9 cellular contexts compared by ENCODE assay signal in genomic region chr11:76206077-76206326, GRCh38. TPM values are rescaled to one million over a fixed set of nuclear protein-coding genes. Genes with fewer than 3 reads are reported as not detected.
A peak's percentile ranks its signal among the peaks of the same experiment; 100 is the strongest.
DNase-seq lines count a peak whose midpoint lies in the region; ATAC-seq, FAIRE-seq and TF ChIP-seq lines count a peak whose summit lies in the region.
"Had no signal": no experiment of that assay in that cellular context is flagged by ENCODE, and none has a peak within 500 bp of the region (broad histone marks: within the 10 kb centered on the region; RNA-seq: fewer than 3 reads in every experiment).

No MANE protein-coding gene starts in this region.

- peak overlapping the region; percentile 79; the same call in 1 of the 2 replicates for H4K8ac ChIP-seq in H1 (ENCODE audit: extremely low read depth, insufficient read depth, low read length)

- TF ChIP-seq POLR2A in H1 (IDR thresholded peaks at IDR 0.05; ENCODE audit: control extremely low read depth in 1 of 2, low read depth in 2 of 2, low read length in 2 of 2) (no peak), H54 (IDR thresholded peaks at IDR 0.05; ENCODE audit: low read depth, low read length) (no peak)

- H3K79me2 ChIP-seq in H1 (ENCODE audit: control insufficient read depth in 1 of 2, insufficient read depth in 2 of 2, low read length in 2 of 2): no peaks in the 10 kb centered on the region

- H2BK15ac ChIP-seq in H1 (ENCODE audit: low read length): no peak overlapping the region

- no peak overlapping the region for H2AFZ ChIP-seq in H1 (ENCODE audit: low read length)
- H2AFZ ChIP-seq in neuron (ENCODE audit: low read depth, low read length): peak overlapping the region; percentile 84

- no peak overlapping the region for H3K9ac ChIP-seq in H1 (replicated peaks in 1 of 4; ENCODE audit: extremely low read depth in 1 of 4, low read depth in 3 of 4, low read length in 3 of 4)

- H3K4me3 ChIP-seq in BJ (ENCODE audit: low read depth, low read length): peak overlapping the region; percentile 39
- H3K4me3 ChIP-seq in Panc1 (ENCODE audit: low read depth in 2 of 2, low read length in 2 of 2): peak overlapping the region; percentile 49 to 93
- peak overlapping the region; percentile 26 to 62 (median 42) for H3K4me3 ChIP-seq in H1 (ENCODE audit: extremely low read depth in 1 of 4, insufficient read depth in 2 of 4, low read depth in 3 of 4, low read length in 4 of 4)
- H3K4me3 ChIP-seq in neuron (ENCODE audit: low read length): peak overlapping the region; percentile 45

- POLR2A ChIA-PET in BJ (lab: Charles Lee): no interaction called here
- POLR2A ChIA-PET in Panc1 (lab: Charles Lee): no interaction called here
- POLR2A ChIA-PET in H1 (lab: Charles Lee; ENCODE audit: partially characterized antibody): interaction anchor here (7.2 kb wide), 1 partner anchor 30 kb away, joined by 39 read pairs; no protein-coding TSS in a partner anchor

- no peaks in the 10 kb centered on the region for H3K79me1 ChIP-seq in H1 (ENCODE audit: low read depth, low read length)

- no peak overlapping the region for H2AK5ac ChIP-seq in H1 (ENCODE audit: low read depth, low read length)

- FAIRE-seq in H1 (lab: Jason Lieb, UNC) (no peak), H54 (lab: Jason Lieb, UNC) (no peak)
- FAIRE-seq: G401.6 had no signal

- in situ Hi-C loops in Panc1 (cut with HindIII; ENCODE audit: low pct_unique_long_range_greater_than_20kb, low sequenced_read_pairs): no loop called here

- no peak for TF ChIP-seq RAD21 in H1 (IDR thresholded peaks at IDR 0.05 in 1 of 2, conservative IDR thresholded peaks at IDR 0.05 in 1 of 2; ENCODE audit: low read depth in 2 of 2, low read length in 2 of 2)

- H3K4ac ChIP-seq in H1 (replicated peaks; ENCODE audit: insufficient read length, low read depth, low read length): no peak overlapping the region

- H3K27ac ChIP-seq in Panc1 (ENCODE audit: low read length) (no peak overlapping the region), H1 (ENCODE audit: low read depth, low read length) (no peak overlapping the region)

- peaks cover 32% of the 10 kb centered on the region; the same call in 1 of the 2 replicates for H3K23me2 ChIP-seq in H1 (ENCODE audit: low read depth, low read length)

- H2BK12ac ChIP-seq in H1 (ENCODE audit: low read depth, low read length): peak overlapping the region; percentile 50; the same call in 1 of the 2 replicates

- H3K23ac ChIP-seq in H1 (ENCODE audit: insufficient read length): no peak overlapping the region

- BruUV-seq in Panc1 (replicated peaks; lab: Mats Ljungman, UMichigan): no TSS peak

- DNase-seq in BJ (ENCODE audit: low read depth) (no peak), Panc1 (ENCODE audit: low read depth, low spot score) (no peak), H1 (ENCODE audit: low read depth in 1 of 2, low spot score in 2 of 2) (no peak), NCI-H226 (no peak), H54 (ENCODE audit: insufficient read length, low spot score) (no peak), GM10266 (ENCODE audit: extremely low spot score) (no peak)
- DNase-seq in stimulated activated CD4-positive, alpha-beta T cell treated with anti-CD3 and anti-CD28 coated beads, Interleukin-4, amount 100 ng/mL, for 1 hour: no peak

- H3K14ac ChIP-seq in H1 (ENCODE audit: insufficient read length): no peak overlapping the region

- no peak overlapping the region for H4K91ac ChIP-seq in H1 (replicated peaks; ENCODE audit: insufficient read length, low read length)

- H3K4me1 ChIP-seq in Panc1 (ENCODE audit: control insufficient read depth, insufficient read depth, low read length): peaks cover 7% of the 10 kb centered on the region; the same call in 1 of the 2 replicates
- peaks cover 2 to 27% (median 16%) of the 10 kb centered on the region in 4 experiments for H3K4me1 ChIP-seq in H1 (replicated peaks in 1 of 4; ENCODE audit: control insufficient read depth in 3 of 4, insufficient read depth in 4 of 4, low read length in 3 of 4)
- peaks cover 44% of the 10 kb centered on the region for H3K4me1 ChIP-seq in neuron (ENCODE audit: insufficient read depth, low read length)

- H3K56ac ChIP-seq in H1 (replicated peaks; ENCODE audit: insufficient read length, low read depth, low read length): no peak overlapping the region

- no peaks in the 10 kb centered on the region for H3K36me3 ChIP-seq in BJ (ENCODE audit: control insufficient read depth, insufficient read depth, low read length)
- H3K36me3 ChIP-seq in Panc1 (ENCODE audit: control insufficient read depth, insufficient read depth, low read length): no peaks in the 10 kb centered on the region
- H3K36me3 ChIP-seq in H1 (ENCODE audit: control insufficient read depth in 2 of 4, insufficient read depth in 4 of 4, low read length in 3 of 4): peaks cover 0 to 9% (median 0%) of the 10 kb centered on the region in 4 experiments; a peak in 1 of 8 replicates
- no peaks in the 10 kb centered on the region for H3K36me3 ChIP-seq in neuron (ENCODE audit: insufficient read depth, low read length)

- H4K20me1 ChIP-seq in H1 (replicated peaks in 1 of 2; ENCODE audit: control insufficient read depth in 1 of 2, insufficient read depth in 2 of 2, low read length in 2 of 2): peaks cover 3 to 8% of the 10 kb centered on the region in 2 experiments

- H4K5ac ChIP-seq in H1 (ENCODE audit: insufficient read length, low read depth, low read length): no peak overlapping the region

- WGBS in H1 (ENCODE audit: extremely low coverage in 1 of 2, insufficient coverage in 1 of 2, insufficient read length in 1 of 2, insufficient replicate concordance in 2 of 2, low coverage in 1 of 2, low lambda C conversion rate in 2 of 2, missing lambda C conversion rate in 1 of 2), 2 experiments: 5% methylated on average over 15 of the region's 18 CpGs; no CpG with 5 or more reads in 1 of the 2 experiments

- peak overlapping the region; percentile 75 to 91 for H3K4me2 ChIP-seq in H1 (ENCODE audit: insufficient read depth in 1 of 2, low read depth in 2 of 2, low read length in 2 of 2)

- H2BK120ac ChIP-seq in H1 (replicated peaks; ENCODE audit: low read depth, low read length): no peak overlapping the region

- intact Hi-C loops in Panc1 (cut with micrococcal nuclease; ENCODE audit: unreplicated experiment): loop anchor here (5.0 kb wide), 2 partner anchors 309 to 311 kb away; no protein-coding TSS in a partner anchor

- H3K9me3 ChIP-seq in Panc1 (ENCODE audit: control insufficient read depth, insufficient read depth, low read depth, low read length): no peaks in the 10 kb centered on the region
- no peaks in the 10 kb centered on the region; a peak in 1 of 4 replicates for H3K9me3 ChIP-seq in H1 (ENCODE audit: insufficient read depth in 2 of 2, low read depth in 1 of 2, low read length in 1 of 2)
- peaks cover 2% of the 10 kb centered on the region for H3K9me3 ChIP-seq in neuron (ENCODE audit: low read length)

- CTCF ChIA-PET in BJ (lab: Yijun Ruan, JAX) (interaction anchor here (4.0 to 7.3 kb wide), 2 partner anchors 115 to 309 kb away, joined by 45 to 135 read pairs; no protein-coding TSS in a partner anchor), Panc1 (lab: Charles Lee) (no interaction called here), H1 (lab: Charles Lee; ENCODE audit: partially characterized antibody) (interaction anchor here (5.1 to 9.1 kb wide), 3 partner anchors 12 to 115 kb away, joined by 38 to 252 read pairs (median 83); no protein-coding TSS in a partner anchor)

- H3K27me3 ChIP-seq in BJ (ENCODE audit: control insufficient read depth, insufficient read depth, low read length): peaks cover 44% of the 10 kb centered on the region
- peaks cover 5% of the 10 kb centered on the region; the same call in 1 of the 2 replicates for H3K27me3 ChIP-seq in Panc1 (ENCODE audit: control insufficient read depth, insufficient read depth, low read length)
- peaks cover 64 to 76% (median 70%) of the 10 kb centered on the region in 4 experiments for H3K27me3 ChIP-seq in H1 (replicated peaks in 1 of 4; ENCODE audit: control insufficient read depth in 3 of 4, extremely low read depth in 1 of 4, insufficient read depth in 3 of 4, low read length in 3 of 4)
- H3K27me3 ChIP-seq in neuron (ENCODE audit: insufficient read depth, low read length): peaks cover 62% of the 10 kb centered on the region

- no peak for TF ChIP-seq EP300 in H1 (IDR thresholded peaks at IDR 0.05; ENCODE audit: borderline replicate concordance in 1 of 2, low read depth in 2 of 2, low read length in 2 of 2)

- H3K18ac ChIP-seq in H1 (ENCODE audit: extremely low read depth, low read length): no peak overlapping the region

- H2BK5ac ChIP-seq in H1 (ENCODE audit: low read depth, low read length): no peak overlapping the region

- ATAC-seq in Panc1: no peak

- H2BK20ac ChIP-seq in H1 (ENCODE audit: low read length): no peak overlapping the region

- TF ChIP-seq CTCF in BJ (IDR thresholded peaks at IDR 0.05; ENCODE audit: insufficient read depth, low read depth, low read length): no peak
- TF ChIP-seq CTCF in Panc1 (IDR thresholded peaks at IDR 0.05): no peak
- TF ChIP-seq CTCF in H1 (IDR thresholded peaks at IDR 0.05; ENCODE audit: control extremely low read depth in 1 of 3, insufficient read depth in 1 of 3, low read depth in 1 of 3, low read length in 3 of 3): no peak
- no peak for TF ChIP-seq CTCF in GM10266 (IDR thresholded peaks at IDR 0.05; ENCODE audit: control insufficient read depth, insufficient read depth, low read depth, missing control alignments)

TF ChIP-seq in H1, 55 proteins besides CTCF, POLR2A, EP300 and RAD21:
- TF ChIP-seq RNF2 (IDR thresholded peaks at IDR 0.05; ENCODE audit: borderline replicate concordance, low read depth, low read length, missing control alignments, poor library complexity, severe bottlenecking) (peak; percentile 48), POU5F1 (IDR thresholded peaks at IDR 0.05; ENCODE audit: low read depth, low read length) (no peak), ZNF274 (IDR thresholded peaks at IDR 0.05; ENCODE audit: borderline replicate concordance, extremely low read depth, low read length) (no peak), EZH2 (IDR thresholded peaks at IDR 0.05; ENCODE audit: low read depth, low read length, severe bottlenecking) (peak; percentile 87), SIX5 (IDR thresholded peaks at IDR 0.05; ENCODE audit: low read depth, low read length) (no peak)
TF ChIP-seq in H1: peak in this region for 2.

RNA-seq across cellular contexts. Expression of gene WNT11, which starts 0.3 kb away (rescaled TPM):
- polyA plus RNA-seq in BJ (2011; rRNA removed) (0.25 and 0.26 TPM in 2 replicates), H1 (2011; rRNA removed) (0.11 and 0.22 TPM in 2 replicates)
- 0.15 TPM in 1 of 2 replicates, not detected in the other for polyA minus RNA-seq in BJ (2011; rRNA and poly(A)+ RNA removed)
- total RNA-seq in Panc1 (2021; ENCODE audit: unreplicated experiment): 1.1 TPM
- polyA plus RNA-seq in Panc1 (2012; ENCODE audit: insufficient read length): 3.3 TPM
- 0.45 TPM in 1 of 2 replicates, not detected in the other for total RNA-seq in H1 (2021; fragmentation: NEBNext Ultra II Directional; extraction: Animal tissue kit (Norgen Biotek cat#: 25700))
- polyA plus RNA-seq in H1 (2011; cell fraction: cytosol; rRNA removed): 0.16 TPM
- polyA plus RNA-seq in H1 (2011; cell fraction: nucleus; rRNA removed): 0.14 TPM
- polyA plus RNA-seq in H1 (2012, experiment 1 of 2): 0.08 to 0.16 TPM (median 0.09 TPM) in 3 of 4 replicates, not detected in the other
- not detected for polyA plus RNA-seq in H1 (2012, experiment 2 of 2)
- 0.10 TPM for polyA plus RNA-seq in H1 (2013, experiment 1 of 2)
- polyA plus RNA-seq in H1 (2013, experiment 2 of 2): 0.15 TPM
- polyA minus RNA-seq in H1 (2011; rRNA and poly(A)+ RNA removed): not detected in 2 replicates
- not detected for polyA minus RNA-seq in H1 (2011; cell fraction: cytosol; rRNA and poly(A)+ RNA removed)
- not detected for polyA minus RNA-seq in H1 (2011; cell fraction: nucleus; rRNA and poly(A)+ RNA removed)
